In the genomic region with DNA sequence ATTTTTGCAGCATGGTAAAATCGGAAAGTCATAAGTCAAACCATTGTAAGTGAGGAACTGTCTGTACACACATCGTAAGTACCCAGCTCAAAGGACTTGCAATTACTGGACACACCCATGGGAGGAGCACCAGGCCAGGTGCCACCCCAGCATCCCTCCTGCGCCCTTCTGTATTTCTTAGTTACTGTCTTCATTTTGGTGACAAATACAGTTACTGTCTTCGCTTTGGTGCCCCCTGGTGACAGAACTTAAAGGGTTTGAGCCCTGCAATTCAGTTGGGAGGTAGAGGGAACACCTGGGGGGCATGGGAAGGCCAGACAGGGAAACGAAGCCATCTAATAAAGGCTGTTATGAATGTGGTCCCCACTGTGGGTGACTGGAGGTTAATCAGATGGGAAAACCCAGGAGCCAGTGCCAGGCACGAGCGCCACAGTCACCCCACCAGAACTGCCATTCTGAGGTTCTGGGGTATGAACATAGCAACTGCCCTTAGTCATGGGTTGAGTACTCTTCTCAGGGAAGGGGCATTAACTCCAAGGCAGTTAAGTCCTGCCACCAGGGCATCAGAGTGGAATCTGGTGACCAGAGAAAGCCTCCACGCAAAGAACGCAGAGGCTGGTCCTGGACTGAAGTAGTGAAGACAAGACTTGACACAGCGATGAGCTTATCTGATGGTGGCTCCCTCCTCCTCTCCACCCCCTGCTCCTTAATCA, we compare ENCODE assay signal across 8 cellular contexts.
DNase-seq lines count a peak whose midpoint lies in the region; ATAC-seq and TF ChIP-seq lines count a peak whose summit lies in the region.

No MANE protein-coding gene starts in this region.

- H3K27me3 ChIP-seq in HAP-1 (ENCODE audit: low read depth) (0 out of 2 replicates have a peak, but pooled peaks cover 2% of the 10 kb centered on the region), RWPE2 (ENCODE audit: insufficient read depth, poor library complexity, severe bottlenecking) (no peaks in the 10 kb centered on the region), body of pancreas (peaks cover 0 to 4% of the 10 kb centered on the region in 2 donors), upper lobe of left lung (no peaks in the 10 kb centered on the region)

- no peaks in the 10 kb centered on the region for H3K9me3 ChIP-seq in HAP-1
- H3K9me3 ChIP-seq in RWPE2 (ENCODE audit: severe bottlenecking) = peaks cover 3% of the 10 kb centered on the region
- no peaks in the 10 kb centered on the region for H3K9me3 ChIP-seq in body of pancreas
- H3K9me3 ChIP-seq in upper lobe of left lung = no peaks in the 10 kb centered on the region

- H3K27ac ChIP-seq in RWPE2 (ENCODE audit: poor library complexity, severe bottlenecking) (no peak overlapping the region), body of pancreas (no peak overlapping the region), upper lobe of left lung (no peak overlapping the region)

- peak; percentile 65 for TF ChIP-seq CTCF in RWPE2 (IDR thresholded peaks at IDR 0.05; ENCODE audit: poor library complexity, severe bottlenecking)
- peak in 3 of 7 experiments; percentile 19 to 26 (median 20) for TF ChIP-seq CTCF in body of pancreas (IDR thresholded peaks at IDR 0.05)
- TF ChIP-seq CTCF in upper lobe of left lung (IDR thresholded peaks at IDR 0.05) = peak in 4 of 6 experiments; percentile 20 to 38 (median 28)

- H3K4me3 ChIP-seq in HAP-1 (no peak overlapping the region), RWPE2 (ENCODE audit: severe bottlenecking) (no peak overlapping the region), body of pancreas (no peak overlapping the region), upper lobe of left lung (no peak overlapping the region)

- intact Hi-C loops in body of pancreas (cut with DNase I) = no loop called here

- TF ChIP-seq EP300 in upper lobe of left lung (IDR thresholded peaks at IDR 0.05) = no peak

- H3K36me3 ChIP-seq in HAP-1 (replicated peaks) (no peaks in the 10 kb centered on the region), RWPE2 (ENCODE audit: low read depth) (no peaks in the 10 kb centered on the region), body of pancreas (replicated peaks in 1 of 2; ENCODE audit: insufficient read depth in 1 of 2, low read depth in 2 of 2) (no peaks in the 10 kb centered on the region), upper lobe of left lung (no peaks in the 10 kb centered on the region)

- H3K4me1 ChIP-seq in HAP-1 (no peaks in the 10 kb centered on the region), RWPE2 (ENCODE audit: insufficient read depth, poor library complexity, severe bottlenecking) (no peaks in the 10 kb centered on the region), body of pancreas (peaks cover 5% of the 10 kb centered on the region), upper lobe of left lung (no peaks in the 10 kb centered on the region)

- ATAC-seq in RWPE2 (ENCODE audit: low read depth) = peak; percentile 44; the same call in 1 of the 3 replicates
- no peak for ATAC-seq in body of pancreas
- no peak for ATAC-seq in upper lobe of left lung (ENCODE audit: low FRiP score in 2 of 2)
- no peak for ATAC-seq in GM18502 (IDR thresholded peaks at IDR 0.05; ENCODE audit: poor library complexity, unreplicated experiment)
- no peak for ATAC-seq in HG03442 (IDR thresholded peaks at IDR 0.05; ENCODE audit: unreplicated experiment)

- DNase-seq in COR-L47 (lab: John Stamatoyannopoulos, UW) (peak; percentile 81), HAP-1 (ENCODE audit: low spot score in 2 of 2) (peak; percentile 4 to 65), RWPE2 (ENCODE audit: low spot score) (no peak), body of pancreas (peak in 3 of 4 donors; percentile 26 to 39 (median 29)), medulla oblongata (ENCODE audit: extremely low spot score) (peak; percentile 12), upper lobe of left lung (no peak)

- in situ Hi-C loops in HAP-1 (cut with MboI; ENCODE audit: low sequenced_read_pairs) = no loop called here

- WGBS in body of pancreas, 2 donors = 51 to 53% methylated on average over 10 of the region's 10 CpGs
- WGBS in upper lobe of left lung, 2 donors = 63 to 64% methylated on average over 10 of the region's 10 CpGs

- TF ChIP-seq POLR2A in body of pancreas (IDR thresholded peaks at IDR 0.05) (no peak), upper lobe of left lung (IDR thresholded peaks at IDR 0.05) (no peak)

Comparison
In these comparisons a context has a peak if more than half of its experiments do, and no peak if none do; other contexts are left out.
1. DNase-seq: peak in COR-L47 (single experiment), HAP-1 (2 of 2), body of pancreas (3 of 4) and medulla oblongata (single experiment); none in RWPE2 (single experiment) and upper lobe of left lung (0 of 2).